In the genomic region with DNA sequence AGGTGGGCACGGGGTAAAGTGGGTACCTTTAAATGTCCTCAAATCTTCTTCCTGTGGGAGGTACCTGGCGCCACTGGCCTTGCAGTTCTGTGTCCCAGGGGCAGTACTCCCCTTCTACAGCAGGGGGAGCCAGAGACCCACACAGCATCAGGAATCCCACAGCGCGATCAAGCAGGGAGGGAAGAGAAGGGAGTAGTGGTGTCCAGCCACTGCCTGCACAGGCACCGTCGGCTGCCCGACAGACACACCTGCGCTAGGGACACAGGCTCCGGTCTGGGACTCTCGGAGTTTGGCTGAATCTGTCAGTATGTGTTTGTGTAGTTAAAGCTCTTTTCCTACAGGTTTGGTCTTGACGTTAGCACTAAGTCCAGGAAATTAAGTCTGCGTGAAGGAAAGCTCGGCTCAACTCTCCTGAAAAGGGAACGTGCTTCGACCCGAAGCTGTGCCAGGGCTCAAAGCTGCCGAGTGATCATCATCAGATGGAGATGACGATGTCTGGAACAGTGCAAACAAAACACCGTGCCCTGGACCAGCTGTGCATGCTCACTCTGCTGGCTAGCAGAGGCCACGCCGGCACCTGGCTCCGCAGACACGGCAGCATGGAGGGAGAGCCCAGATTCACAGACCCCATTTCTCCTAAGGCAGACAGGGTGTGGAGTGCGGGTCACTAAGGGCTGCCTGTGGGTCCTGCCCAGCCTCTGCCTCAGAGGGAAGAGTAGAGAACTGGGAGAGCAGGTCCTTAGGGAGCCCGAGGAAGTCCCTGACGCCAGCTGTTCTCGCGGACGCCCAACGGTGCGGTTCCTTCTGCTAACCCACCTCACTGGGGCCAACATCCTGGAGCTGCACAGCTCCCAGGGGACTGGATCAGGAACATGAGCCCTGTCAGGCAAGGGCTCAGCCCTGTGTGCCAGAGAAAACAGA, we compare ENCODE assay signal across 7 cellular contexts. TPM values are rescaled to one million over a fixed set of nuclear protein-coding genes. Genes with fewer than 3 reads are reported as not detected.
DNase-seq lines count a peak whose midpoint lies in the region; ATAC-seq, FAIRE-seq and TF ChIP-seq lines count a peak whose summit lies in the region.

No MANE protein-coding gene starts in this region.

- intact Hi-C loops in activated T-helper 2 cell treated with anti-CD3 and anti-CD28 coated beads, Interferon-gamma antibody, Interleukin-2, Interleukin-4, amounts not matched to agents 10 μg/mL and 5 μg/mL and 100 μg/mL, durations not matched to agents 14 hours and 24 hours and 36 hours (cut with micrococcal nuclease): loop anchor here (1.0 kb wide), 2 partner anchors 194 to 246 kb away; a partner anchor contains a TSS

- no peak overlapping the region for H3K27ac Mint-ChIP-seq in activated T-helper 2 cell treated with anti-CD3 and anti-CD28 coated beads, Interferon-gamma antibody, Interleukin-2, Interleukin-4, amounts not matched to agents 10 μg/mL and 5 μg/mL and 100 μg/mL, durations not matched to agents 14 hours and 24 hours and 36 hours
- no peak overlapping the region for H3K27ac Mint-ChIP-seq in neural crest cell (ENCODE audit: unreplicated experiment)

- DNase-seq in GM12891 (ENCODE audit: insufficient read length, low spot score): peak; percentile 85
- DNase-seq in Jurkat, Clone E6-1 (ENCODE audit: low read depth, low spot score): peak; percentile 64
- DNase-seq in RPMI7951 (ENCODE audit: low read depth): peak; percentile 61
- DNase-seq in activated T-helper 2 cell treated with anti-CD3 and anti-CD28 coated beads, Interferon-gamma antibody, Interleukin-2, Interleukin-4, amounts not matched to agents 10 μg/mL and 5 μg/mL and 100 μg/mL, durations not matched to agents 14 hours and 24 hours and 36 hours (ENCODE audit: low spot score): peak; percentile 70
- peak; percentile 83 for DNase-seq in fibroblast of the aortic adventitia (ENCODE audit: low read depth)
- DNase-seq in neural crest cell (ENCODE audit: low read depth, low spot score): peak; percentile 90
- DNase-seq in stimulated activated naive CD8-positive, alpha-beta T cell treated with anti-CD3 and anti-CD28 coated beads, Interleukin-15, Interleukin-2, amounts not matched to agents 100 U/mL and 50 U/mL, for 24 hours: peak; percentile 84

- peak; percentile 85 for ATAC-seq in stimulated activated naive CD8-positive, alpha-beta T cell treated with anti-CD3 and anti-CD28 coated beads, Interleukin-15, Interleukin-2, amounts not matched to agents 100 U/mL and 50 U/mL, for 24 hours

- no peaks in the 10 kb centered on the region for H3K9me3 Mint-ChIP-seq in activated T-helper 2 cell treated with anti-CD3 and anti-CD28 coated beads, Interferon-gamma antibody, Interleukin-2, Interleukin-4, amounts not matched to agents 10 μg/mL and 5 μg/mL and 100 μg/mL, durations not matched to agents 14 hours and 24 hours and 36 hours
- H3K9me3 Mint-ChIP-seq in neural crest cell: no peaks in the 10 kb centered on the region

- TF ChIP-seq CTCF in fibroblast of the aortic adventitia (IDR thresholded peaks at IDR 0.05; ENCODE audit: insufficient read depth, low read length) (peak; percentile 100), neural crest cell (conservative IDR thresholded peaks at IDR 0.05) (peak; percentile 95)

- H3K36me3 Mint-ChIP-seq in activated T-helper 2 cell treated with anti-CD3 and anti-CD28 coated beads, Interferon-gamma antibody, Interleukin-2, Interleukin-4, amounts not matched to agents 10 μg/mL and 5 μg/mL and 100 μg/mL, durations not matched to agents 14 hours and 24 hours and 36 hours (ENCODE audit: low read depth): no peaks in the 10 kb centered on the region
- H3K36me3 Mint-ChIP-seq in neural crest cell (ENCODE audit: low read depth): no peaks in the 10 kb centered on the region

- no peak for TF ChIP-seq POLR2A in GM12891 (IDR thresholded peaks at IDR 0.05; ENCODE audit: low read depth, low read length)

- H3K4me3 Mint-ChIP-seq in activated T-helper 2 cell treated with anti-CD3 and anti-CD28 coated beads, Interferon-gamma antibody, Interleukin-2, Interleukin-4, amounts not matched to agents 10 μg/mL and 5 μg/mL and 100 μg/mL, durations not matched to agents 14 hours and 24 hours and 36 hours (ENCODE audit: low read depth): no peak overlapping the region
- no peak overlapping the region for H3K4me3 Mint-ChIP-seq in neural crest cell

- no peak overlapping the region for H3K4me3 ChIP-seq in Jurkat, Clone E6-1 (ENCODE audit: low read length)
- H3K4me3 ChIP-seq in fibroblast of the aortic adventitia (ENCODE audit: low read depth, low read length): no peak overlapping the region

- H3K27me3 Mint-ChIP-seq in activated T-helper 2 cell treated with anti-CD3 and anti-CD28 coated beads, Interferon-gamma antibody, Interleukin-2, Interleukin-4, amounts not matched to agents 10 μg/mL and 5 μg/mL and 100 μg/mL, durations not matched to agents 14 hours and 24 hours and 36 hours (ENCODE audit: low read depth): no peaks in the 10 kb centered on the region
- H3K27me3 Mint-ChIP-seq in neural crest cell (ENCODE audit: low read depth): no peaks in the 10 kb centered on the region

- FAIRE-seq in GM12891 (lab: Jason Lieb, UNC): peak; percentile 99

- peaks cover 2% of the 10 kb centered on the region for H3K4me1 Mint-ChIP-seq in activated T-helper 2 cell treated with anti-CD3 and anti-CD28 coated beads, Interferon-gamma antibody, Interleukin-2, Interleukin-4, amounts not matched to agents 10 μg/mL and 5 μg/mL and 100 μg/mL, durations not matched to agents 14 hours and 24 hours and 36 hours (ENCODE audit: low read depth)
- peaks cover 13% of the 10 kb centered on the region for H3K4me1 Mint-ChIP-seq in neural crest cell

TF ChIP-seq in GM12891, 5 proteins besides CTCF, POLR2A, EP300 and RAD21:
- TF ChIP-seq POLR2AphosphoS5 (IDR thresholded peaks at IDR 0.05; ENCODE audit: low read depth, low read length) (no peak), PAX5 (IDR thresholded peaks at IDR 0.05; ENCODE audit: insufficient read depth, low read length, severe bottlenecking) (no peak), POU2F2 (IDR thresholded peaks at IDR 0.05; ENCODE audit: low read depth, low read length) (peak; percentile 51; the same call in 1 of the 2 replicates), TAF1 (IDR thresholded peaks at IDR 0.05; ENCODE audit: low read depth, low read length) (no peak), SPI1 (IDR thresholded peaks at IDR 0.05; ENCODE audit: low read depth, low read length) (no peak)
TF ChIP-seq in GM12891: peak in this region for 1.

RNA-seq across cellular contexts. Expression of a gene that starts 56.0 kb away (rescaled TPM):
- 150 TPM for polyA plus RNA-seq in GM12891 (2012; ENCODE audit: low read depth, missing spikeins)
- polyA plus RNA-seq in Jurkat, Clone E6-1 (2012; ENCODE audit: insufficient read depth, insufficient read length): 202 TPM
- 30.4 and 36.7 TPM in 2 replicates for total RNA-seq in RPMI7951 (2014; rRNA removed; shearing (Covaris generic))
- total RNA-seq in activated T-helper 2 cell treated with anti-CD3 and anti-CD28 coated beads, Interferon-gamma antibody, Interleukin-2, Interleukin-4, amounts not matched to agents 10 μg/mL and 5 μg/mL and 100 μg/mL, durations not matched to agents 14 hours and 24 hours and 36 hours: 11.5 and 14.3 TPM in 2 replicates
- 5.7 TPM in 2 replicates for total RNA-seq in fibroblast of the aortic adventitia (ENCODE audit: low replicate concordance)
- 26.5 TPM in 2 replicates for total RNA-seq in neural crest cell
